In genomic region chr10:24889636-24890035, GRCh38 we compare ENCODE assay signal across 16 cellular contexts.
DNase-seq lines count a peak whose midpoint lies in the region; ATAC-seq, FAIRE-seq and TF ChIP-seq lines count a peak whose summit lies in the region.
"Had no signal": no experiment of that assay in that cellular context is flagged by ENCODE, and none has a peak within 500 bp of the region (broad histone marks: within the 10 kb centered on the region; RNA-seq: fewer than 3 reads in every experiment).

No MANE protein-coding gene starts in this region.

- H3K9ac ChIP-seq in mammary epithelial cell (ENCODE audit: insufficient read depth, low read length) (no peak overlapping the region), keratinocyte (ENCODE audit: control insufficient read depth, extremely low read depth, insufficient read depth, low read length) (no peak overlapping the region)

- in situ Hi-C loops in mammary epithelial cell (cut with MboI; ENCODE audit: low sequenced_read_pairs in 2 of 2) = no loop called here

- H3K36me3 ChIP-seq in mammary epithelial cell (ENCODE audit: insufficient read depth, low read length) (no peaks in the 10 kb centered on the region), keratinocyte (ENCODE audit: control insufficient read depth in 2 of 2, extremely low read depth in 1 of 2, insufficient read depth in 2 of 2, low read length in 2 of 2) (no peaks in the 10 kb centered on the region)
- H3K36me3 ChIP-seq: uterus had no signal

- no TSS peak for BruUV-seq in mammary epithelial cell (replicated peaks; lab: Mats Ljungman, UMichigan)

- no peaks in the 10 kb centered on the region for H4K20me1 ChIP-seq in mammary epithelial cell (ENCODE audit: insufficient read depth, low read length)
- no peaks in the 10 kb centered on the region for H4K20me1 ChIP-seq in keratinocyte (ENCODE audit: control insufficient read depth, extremely low read depth, insufficient read depth, low read length)

- H3K4me1 ChIP-seq in A549 (peaks cover 49% of the 10 kb centered on the region), mammary epithelial cell (ENCODE audit: insufficient read depth, low read length) (peaks cover 25% of the 10 kb centered on the region), keratinocyte (ENCODE audit: control insufficient read depth, extremely low read depth, insufficient read depth, low read length) (peaks cover 31% of the 10 kb centered on the region)
- H3K4me1 ChIP-seq: uterus had no signal

- dilution Hi-C loops in mammary epithelial cell (cut with HindIII; ENCODE audit: low sequenced_read_pairs) = no loop called here
- dilution Hi-C loops in keratinocyte (cut with MboI; ENCODE audit: extremely low pct_ligation_motif_present, low sequenced_read_pairs) = no loop called here

- intact Hi-C loops in mammary epithelial cell (cut with micrococcal nuclease) (loop anchor here (2.0 kb wide), 1 partner anchor 17 kb away; no protein-coding TSS in a partner anchor), head of caudate nucleus (cut with DNase I) (no loop called here)

- TF ChIP-seq RAD21 in A549 (conservative IDR thresholded peaks at IDR 0.05 in 1 of 2, IDR thresholded peaks at IDR 0.05 in 1 of 2) = no peak

- no peak overlapping the region for H3K4me3 ChIP-seq in A549
- H3K4me3 ChIP-seq in mammary epithelial cell (replicated peaks in 1 of 3; ENCODE audit: insufficient read depth in 1 of 3, low read depth in 2 of 3, low read length in 3 of 3) = no peak overlapping the region
- H3K4me3 ChIP-seq in keratinocyte (ENCODE audit: control insufficient read depth in 2 of 3, extremely low read depth in 1 of 3, insufficient read depth in 2 of 3, low read depth in 1 of 3, low read length in 3 of 3) = no peak overlapping the region
- H3K4me3 ChIP-seq: hepatocyte, uterus had no signal

- no peak for FAIRE-seq in A549 (lab: Jason Lieb, UNC)
- FAIRE-seq in keratinocyte (lab: Jason Lieb, UNC) = no peak

- POLR2A ChIA-PET in A549 (lab: Yijun Ruan, JAX) = no interaction called here

- H3K9me1 ChIP-seq in keratinocyte (ENCODE audit: control insufficient read depth, extremely low read depth, insufficient read depth, low read length) = no peaks in the 10 kb centered on the region

- H3K27me3 ChIP-seq in mammary epithelial cell (ENCODE audit: insufficient read depth, low read length) (no peaks in the 10 kb centered on the region), keratinocyte (ENCODE audit: control insufficient read depth, extremely low read depth, insufficient read depth, low read length) (no peaks in the 10 kb centered on the region)
- H3K27me3 ChIP-seq: hepatocyte, uterus had no signal

- no peak for TF ChIP-seq EP300 in A549 (IDR thresholded peaks at IDR 0.05)

- TF ChIP-seq CTCF in A549 (IDR thresholded peaks at IDR 0.05) (no peak), mammary epithelial cell (conservative IDR thresholded peaks at IDR 0.05 in 1 of 2, IDR thresholded peaks at IDR 0.05 in 1 of 2; ENCODE audit: extremely low read depth in 1 of 2, insufficient read depth in 1 of 2, low read depth in 1 of 2, low read length in 2 of 2) (no peak), keratinocyte (optimal IDR thresholded peaks at IDR 0.05 in 1 of 3, IDR thresholded peaks at IDR 0.05 in 1 of 3, conservative IDR thresholded peaks at IDR 0.05 in 1 of 3; ENCODE audit: extremely low read depth in 1 of 3, insufficient read depth in 2 of 3, low read length in 3 of 3) (no peak)

- TF ChIP-seq POLR2A in A549 (IDR thresholded peaks at IDR 0.05; ENCODE audit: low read length) = no peak

- H2AFZ ChIP-seq in mammary epithelial cell (ENCODE audit: low read depth, low read length) = no peak overlapping the region
- no peak overlapping the region for H2AFZ ChIP-seq in keratinocyte (ENCODE audit: control insufficient read depth, low read length)
- H2AFZ ChIP-seq: hepatocyte had no signal

- H3K79me2 ChIP-seq in mammary epithelial cell (ENCODE audit: insufficient read depth, low read length) (no peaks in the 10 kb centered on the region), keratinocyte (ENCODE audit: control insufficient read depth, insufficient read depth, low read length) (no peaks in the 10 kb centered on the region)
- H3K79me2 ChIP-seq: hepatocyte had no signal

- WGBS in A549 (ENCODE audit: missing lambda C conversion rate) = 84% methylated on average over 1 of the region's 1 CpG
- 100% methylated on average over 1 of the region's 1 CpG for WGBS in mammary epithelial cell (ENCODE audit: low coverage, missing lambda C conversion rate)

- H3K27ac ChIP-seq in A549 = peak overlapping the region; percentile 38 to 71; a peak in 5 of 6 replicates
- no peak overlapping the region for H3K27ac ChIP-seq in mammary epithelial cell (ENCODE audit: insufficient read depth, low read depth, low read length)
- peak overlapping the region; percentile 42 for H3K27ac ChIP-seq in keratinocyte (ENCODE audit: control insufficient read depth, insufficient read depth, low read length)
- H3K27ac ChIP-seq: hepatocyte, uterus had no signal

- CTCF ChIA-PET in A549 (lab: Yijun Ruan, JAX) = interaction anchor here (1.0 to 1.5 kb wide), 3 partner anchors 11 to 25 kb away, joined by 3 read pairs; no protein-coding TSS in a partner anchor
- CTCF ChIA-PET in mammary epithelial cell (lab: Charles Lee; ENCODE audit: low non-redundant PET) = no interaction called here

- peak in 1 of 2 experiments; percentile 35 for DNase-seq in A549 (ENCODE audit: low read depth in 1 of 2, low spot score in 1 of 2)
- peak; percentile 50 for DNase-seq in HT1080 (ENCODE audit: low read depth)
- no peak for DNase-seq in mammary epithelial cell
- no peak for DNase-seq in keratinocyte (ENCODE audit: low read depth, low spot score)
- no peak for DNase-seq in activated CD8-positive, alpha-beta memory T cell treated with anti-CD3 and anti-CD28 coated beads for 24 hours
- DNase-seq in AML-193 (lab: John Stamatoyannopoulos, UW) = no peak
- no peak for DNase-seq in head of caudate nucleus
- no peak for DNase-seq in activated T-cell treated with anti-CD3 and anti-CD28 coated beads, Interleukin-2, amount 50 U/mL, for 1 hour
- DNase-seq: activated CD4-positive, alpha-beta T cell treated with anti-CD3 and anti-CD28 coated beads for 48 hours; Calu3; NCI-H1105 treated with DMSO at 0.1 percent for 48 hours; posterior cingulate gyrus; SHP77 treated with DMSO at 0.1 percent for 48 hours; T1000; uterus had no signal

- H3K4me2 ChIP-seq in A549 (peak overlapping the region; percentile 38), mammary epithelial cell (ENCODE audit: insufficient read depth, low read depth, low read length) (peak overlapping the region; percentile 27), keratinocyte (ENCODE audit: control insufficient read depth, extremely low read depth, insufficient read depth, low read depth, low read length) (peak overlapping the region; percentile 47)
- H3K4me2 ChIP-seq: hepatocyte had no signal

- ATAC-seq in A549 = peak in 1 of 2 experiments; percentile 44; a peak in 2 of 6 replicates

- H3K9me3 ChIP-seq in A549 (no peaks in the 10 kb centered on the region), mammary epithelial cell (replicated peaks; ENCODE audit: insufficient read depth, low read length) (no peaks in the 10 kb centered on the region), keratinocyte (ENCODE audit: control insufficient read depth, low read depth, low read length) (no peaks in the 10 kb centered on the region)
- H3K9me3 ChIP-seq: uterus had no signal

TF ChIP-seq in A549, 52 proteins besides CTCF, POLR2A, EP300 and RAD21:
- TF ChIP-seq RARB (CRISPR knock-in tag; IDR thresholded peaks at IDR 0.05) = no peak
- TF ChIP-seq KDM5A (IDR thresholded peaks at IDR 0.05) = no peak
- no peak for TF ChIP-seq HOXB13 (CRISPR knock-in tag; IDR thresholded peaks at IDR 0.05; ENCODE audit: low read depth)
- TF ChIP-seq FOXS1 (CRISPR knock-in tag; IDR thresholded peaks at IDR 0.05) = no peak
- no peak for TF ChIP-seq CHD4 (IDR thresholded peaks at IDR 0.05; ENCODE audit: borderline replicate concordance)
- no peak for TF ChIP-seq MAFK (IDR thresholded peaks at IDR 0.05; ENCODE audit: partially characterized antibody)
- no peak for TF ChIP-seq CEBPB (IDR thresholded peaks at IDR 0.05)
- TF ChIP-seq JUNB (IDR thresholded peaks at IDR 0.05) = no peak
- TF ChIP-seq CBX8 (IDR thresholded peaks at IDR 0.05) = no peak
- no peak for TF ChIP-seq FOSL2 (IDR thresholded peaks at IDR 0.05)
- no peak for TF ChIP-seq FOSL2 (CRISPR knock-in tag; IDR thresholded peaks at IDR 0.05)
- TF ChIP-seq HES2 (IDR thresholded peaks at IDR 0.05) = no peak
- no peak for TF ChIP-seq HEYL (CRISPR knock-in tag; IDR thresholded peaks at IDR 0.05)
- TF ChIP-seq ZC3H11A (IDR thresholded peaks at IDR 0.05) = no peak
- TF ChIP-seq, protein P1, sequence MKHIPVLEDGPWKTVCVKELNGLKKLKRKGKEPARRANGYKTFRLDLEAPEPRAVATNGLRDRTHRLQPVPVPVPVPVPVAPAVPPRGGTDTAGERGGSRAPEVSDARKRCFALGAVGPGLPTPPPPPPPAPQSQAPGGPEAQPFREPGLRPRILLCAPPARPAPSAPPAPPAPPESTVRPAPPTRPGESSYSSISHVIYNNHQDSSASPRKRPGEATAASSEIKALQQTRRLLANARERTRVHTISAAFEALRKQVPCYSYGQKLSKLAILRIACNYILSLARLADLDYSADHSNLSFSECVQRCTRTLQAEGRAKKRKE (CRISPR knock-in tag; IDR thresholded peaks at IDR 0.05; ENCODE audit: low read depth) = no peak
- TF ChIP-seq MYC (IDR thresholded peaks at IDR 0.05; ENCODE audit: borderline replicate concordance, low read length) = no peak
- TF ChIP-seq FOSB (CRISPR knock-in tag; IDR thresholded peaks at IDR 0.05) = no peak
- no peak for TF ChIP-seq MAZ (IDR thresholded peaks at IDR 0.05; ENCODE audit: borderline replicate concordance, low read depth, low read length)
- no peak for TF ChIP-seq GATA3 (IDR thresholded peaks at IDR 0.05; ENCODE audit: borderline replicate concordance)
- TF ChIP-seq ZFP36 (IDR thresholded peaks at IDR 0.05; ENCODE audit: borderline replicate concordance, partially characterized antibody) = no peak
